2 cellular contexts compared by ENCODE assay signal in the genomic region with DNA sequence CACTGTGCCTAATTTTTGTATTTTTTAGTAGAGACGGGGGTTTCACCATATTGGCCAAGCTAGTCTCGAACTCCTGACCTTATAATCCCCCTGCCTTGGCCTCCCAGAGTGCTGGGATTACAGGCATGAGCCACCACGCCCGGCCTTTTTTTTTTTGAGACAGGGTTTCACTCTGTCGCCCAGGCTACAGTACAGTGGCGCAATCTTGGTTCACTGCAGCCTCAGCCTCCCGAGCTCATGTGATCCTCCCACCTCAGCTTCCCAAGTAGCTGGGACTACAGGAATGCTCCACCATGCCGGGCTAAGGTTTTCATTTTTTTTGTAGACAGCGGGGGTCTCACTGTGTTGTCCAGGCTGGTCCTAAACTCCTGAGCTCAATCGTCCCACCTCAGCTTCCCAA.
TF ChIP-seq lines count a peak whose summit lies in the region.

No MANE protein-coding gene starts in this region.

TF ChIP-seq in IMR-90, 13 proteins besides CTCF, POLR2A, EP300 and RAD21:
- peak; percentile 32 for TF ChIP-seq CEBPB (IDR thresholded peaks at IDR 0.05; ENCODE audit: low read depth, low read length)

TF ChIP-seq in K562, 482 proteins besides CTCF, POLR2A, EP300 and RAD21:
- peak; percentile 40; the same call in 1 of the 2 replicates for TF ChIP-seq CEBPB (tag; IDR thresholded peaks at IDR 0.05)
